19 cellular contexts compared by ENCODE assay signal in genomic region chr14:50541159-50541567, GRCh38.
"Had no signal": no experiment of that assay in that cellular context is flagged by ENCODE, and none has a peak within 500 bp of the region (broad histone marks: within the 10 kb centered on the region; RNA-seq: fewer than 3 reads in every experiment).

No MANE protein-coding gene starts in this region.

- H3K36me3 ChIP-seq: brain microvascular endothelial cell, suprapubic skin, upper lobe of left lung had no signal

- H3K27ac Mint-ChIP-seq: activated naive CD4-positive, alpha-beta T cell treated with anti-CD3 and anti-CD28 coated beads, Interleukin-2, amount 50 U/mL, for 72 hours; activated T-cell treated with anti-CD3 and anti-CD28 coated beads, Interleukin-2, amount 50 U/mL, for 24 hours; nephron progenitor cell; T-helper 2 cell treated with Interferon-gamma antibody and Interleukin-4, amounts not matched to agents 5 μg/mL and 100 μg/mL, for 36 hours had no signal

- H3K27ac ChIP-seq: brain microvascular endothelial cell, suprapubic skin, upper lobe of left lung had no signal

- H3K9me3 ChIP-seq: suprapubic skin, upper lobe of left lung had no signal

- H3K27me3 ChIP-seq: brain microvascular endothelial cell, suprapubic skin, upper lobe of left lung had no signal

- H3K9me3 Mint-ChIP-seq: T-helper 2 cell treated with Interferon-gamma antibody and Interleukin-4, amounts not matched to agents 5 μg/mL and 100 μg/mL, for 36 hours had no signal

- H3K4me3 Mint-ChIP-seq: activated T-cell treated with anti-CD3 and anti-CD28 coated beads, Interleukin-2, amount 50 U/mL, for 24 hours; nephron progenitor cell; T-helper 2 cell treated with Interferon-gamma antibody and Interleukin-4, amounts not matched to agents 5 μg/mL and 100 μg/mL, for 36 hours had no signal

- DNase-seq: activated effector memory CD4-positive, alpha-beta T cell treated with anti-CD3 and anti-CD28 coated beads, Interleukin-2, amount 50 U/mL, for 16 hours; activated T-cell treated with anti-CD3 and anti-CD28 coated beads, Interleukin-2, amount 50 U/mL, for 24 hours; amygdala; brain microvascular endothelial cell; dermis blood vessel endothelial cell; erythroblast; hypothalamus; kidney; left ventricle myocardium superior; mesenchymal stem cell; nephron progenitor cell; occipital lobe; SIG-M5; stimulated activated CD4-positive, alpha-beta T cell treated with anti-CD3 and anti-CD28 coated beads, Interleukin-2, amount 100 ng/mL, for 48 hours; stimulated activated naive CD4-positive, alpha-beta T cell treated with Interleukin-2 at 50 U/mL for 16 hours; upper lobe of left lung had no signal

- H3K4me3 ChIP-seq: suprapubic skin, upper lobe of left lung had no signal

- ATAC-seq: activated naive CD4-positive, alpha-beta T cell treated with anti-CD3 and anti-CD28 coated beads, Interleukin-2, amount 50 U/mL, for 72 hours; left ventricle myocardium superior had no signal

- H3K4me1 Mint-ChIP-seq: nephron progenitor cell had no signal
